Comparison of ENCODE assay signal across 9 cellular contexts in the genomic region with DNA sequence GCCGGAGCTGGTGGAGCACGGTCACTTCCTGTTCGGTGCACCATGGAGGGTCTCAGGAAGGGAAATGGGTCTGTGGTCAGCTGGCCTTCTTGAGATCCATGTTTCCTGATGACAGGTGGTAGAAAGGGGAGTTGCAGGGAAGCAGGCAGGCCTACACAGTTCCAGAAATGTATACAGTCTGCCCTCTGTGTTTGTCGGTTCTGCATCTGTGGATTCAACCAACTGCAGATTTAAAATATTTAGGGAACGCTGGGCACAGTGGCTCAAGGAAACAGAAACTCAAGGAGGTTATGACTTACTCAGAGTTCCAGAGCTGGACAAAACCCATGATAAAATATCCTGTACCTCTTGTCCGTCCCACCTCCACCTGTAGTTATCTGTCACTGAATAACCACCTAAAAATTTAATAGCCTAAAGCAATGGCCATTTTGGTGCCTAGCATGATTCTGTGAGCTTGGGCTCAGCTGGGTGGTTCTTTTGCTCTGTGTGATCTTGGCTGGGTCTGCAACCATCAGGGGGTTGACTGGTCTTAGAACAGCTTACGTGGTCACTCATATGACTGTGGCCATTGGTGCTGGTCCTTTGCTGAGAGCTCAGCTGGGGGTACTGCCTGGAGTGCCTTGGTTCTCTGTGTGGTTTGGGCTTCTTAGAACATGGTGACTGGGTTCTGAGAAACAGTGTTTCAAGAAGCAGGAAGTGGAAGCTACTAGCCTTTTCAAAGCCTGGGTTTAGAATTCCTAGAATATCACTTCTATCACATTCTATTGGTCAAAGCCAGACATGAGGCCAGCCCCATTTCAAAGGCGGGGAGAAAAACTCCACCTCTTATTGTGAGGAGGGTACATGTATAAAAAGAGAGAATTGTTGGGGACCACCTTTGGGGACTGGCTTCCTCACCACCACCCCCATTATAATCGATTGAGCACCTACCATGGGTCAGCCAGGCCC.
A peak's percentile ranks its signal among the peaks of the same experiment; 100 is the strongest.
DNase-seq lines count a peak whose midpoint lies in the region; ATAC-seq and TF ChIP-seq lines count a peak whose summit lies in the region.
"Had no signal": no experiment of that assay in that cellular context is flagged by ENCODE, and none has a peak within 500 bp of the region (broad histone marks: within the 10 kb centered on the region; RNA-seq: fewer than 3 reads in every experiment).

No MANE protein-coding gene starts in this region.

- H3K27me3 Mint-ChIP-seq in T-helper 2 cell treated with Interferon-gamma antibody and Interleukin-4, amounts not matched to agents 5 μg/mL and 100 μg/mL, for 36 hours (ENCODE audit: low read depth) = no peaks in the 10 kb centered on the region
- H3K27me3 Mint-ChIP-seq in endothelial cell (ENCODE audit: unreplicated experiment) = peaks cover 5% of the 10 kb centered on the region

- H3K27ac ChIP-seq in DND-41 (ENCODE audit: low read length) = peak overlapping the region; percentile 85
- peak overlapping the region in 6 of 8 donors; percentile 79 to 91 (median 85) for H3K27ac ChIP-seq in spleen
- H3K27ac ChIP-seq in Karpas-422 (ENCODE audit: low read length) = no peak overlapping the region

- intact Hi-C loops in spleen (cut with DNase I; ENCODE audit: low total_unique reads) = no loop called here
- intact Hi-C loops in sciatic nerve (cut with DNase I) = no loop called here

- peak overlapping the region; percentile 95 for H3K27ac Mint-ChIP-seq in T-helper 2 cell treated with Interferon-gamma antibody and Interleukin-4, amounts not matched to agents 5 μg/mL and 100 μg/mL, for 36 hours
- H3K27ac Mint-ChIP-seq in endothelial cell (ENCODE audit: unreplicated experiment) = no peak overlapping the region

- H3K9me3 ChIP-seq in DND-41 (ENCODE audit: insufficient read depth, low read length, severe bottlenecking) (no peaks in the 10 kb centered on the region), spleen (no peaks in the 10 kb centered on the region), Karpas-422 (ENCODE audit: low read length) (no peaks in the 10 kb centered on the region)

- peak; percentile 84 for ATAC-seq in DND-41 (ENCODE audit: insufficient read depth, low read depth)
- no peak for ATAC-seq in sciatic nerve

- peaks cover 79% of the 10 kb centered on the region for H3K4me1 Mint-ChIP-seq in T-helper 2 cell treated with Interferon-gamma antibody and Interleukin-4, amounts not matched to agents 5 μg/mL and 100 μg/mL, for 36 hours (ENCODE audit: low read depth)
- H3K4me1 Mint-ChIP-seq in endothelial cell (ENCODE audit: unreplicated experiment) = peaks cover 32% of the 10 kb centered on the region

- H3K4me3 Mint-ChIP-seq in T-helper 2 cell treated with Interferon-gamma antibody and Interleukin-4, amounts not matched to agents 5 μg/mL and 100 μg/mL, for 36 hours = peak overlapping the region; percentile 74
- peak overlapping the region; percentile 12 for H3K4me3 Mint-ChIP-seq in endothelial cell (ENCODE audit: unreplicated experiment)

- H2AFZ ChIP-seq in DND-41 (ENCODE audit: low read depth, low read length) (no peak overlapping the region), Karpas-422 (ENCODE audit: low read length) (no peak overlapping the region)

- H3K27me3 ChIP-seq in DND-41 (ENCODE audit: insufficient read depth, low read length, poor library complexity) (no peaks in the 10 kb centered on the region), spleen (replicated peaks in 1 of 7) (no peaks in the 10 kb centered on the region), Karpas-422 (ENCODE audit: low read length) (no peaks in the 10 kb centered on the region)

- H3K9ac ChIP-seq in DND-41 (ENCODE audit: low read depth, low read length) (peak overlapping the region; percentile 40), Karpas-422 (ENCODE audit: low read length) (no peak overlapping the region)

- H3K79me2 ChIP-seq in DND-41 (ENCODE audit: insufficient read depth, low read length) (no peaks in the 10 kb centered on the region), Karpas-422 (ENCODE audit: low read length) (no peaks in the 10 kb centered on the region)

- no peak for TF ChIP-seq POLR2A in spleen (IDR thresholded peaks at IDR 0.05)

- H3K4me1 ChIP-seq in DND-41 (ENCODE audit: insufficient read depth, low read length) (peaks cover 63% of the 10 kb centered on the region), spleen (peaks cover 12 to 71% (median 35%) of the 10 kb centered on the region in 6 donors), Karpas-422 (ENCODE audit: low read length) (no peaks in the 10 kb centered on the region)

- WGBS in spleen, 5 donors = 78 to 89% (median 80%) methylated on average over 9 of the region's 9 CpGs

- H3K4me3 ChIP-seq in DND-41 (ENCODE audit: low read depth in 1 of 2, low read length in 2 of 2) (peak overlapping the region in 1 of 2 experiments; percentile 16; a peak in 1 of 4 replicates), spleen (no peak overlapping the region), Karpas-422 (ENCODE audit: low read length) (no peak overlapping the region)

- peaks cover 13% of the 10 kb centered on the region for H3K9me3 Mint-ChIP-seq in T-helper 2 cell treated with Interferon-gamma antibody and Interleukin-4, amounts not matched to agents 5 μg/mL and 100 μg/mL, for 36 hours
- H3K9me3 Mint-ChIP-seq in endothelial cell (ENCODE audit: unreplicated experiment) = no peaks in the 10 kb centered on the region

- H3K4me2 ChIP-seq in DND-41 (ENCODE audit: insufficient read depth, low read length) = peak overlapping the region; percentile 47
- H3K4me2 ChIP-seq in Karpas-422 (ENCODE audit: low read depth, low read length, poor library complexity, severe bottlenecking) = no peak overlapping the region

- TF ChIP-seq CTCF in DND-41 (IDR thresholded peaks at IDR 0.05; ENCODE audit: borderline replicate concordance, extremely low read depth, low read length, poor library complexity, severe bottlenecking) (no peak), endothelial cell (IDR thresholded peaks at IDR 0.05; ENCODE audit: unreplicated experiment) (no peak), spleen (IDR thresholded peaks at IDR 0.05 in 8 of 11, conservative IDR thresholded peaks at IDR 0.05 in 3 of 11) (no peak)

- H4K20me1 ChIP-seq in DND-41 (ENCODE audit: insufficient read depth, low read length) (no peaks in the 10 kb centered on the region), Karpas-422 (ENCODE audit: insufficient read depth, low read depth, low read length) (no peaks in the 10 kb centered on the region)

- H3K36me3 Mint-ChIP-seq in T-helper 2 cell treated with Interferon-gamma antibody and Interleukin-4, amounts not matched to agents 5 μg/mL and 100 μg/mL, for 36 hours (ENCODE audit: low read depth) = peaks cover 68% of the 10 kb centered on the region
- peaks cover 28% of the 10 kb centered on the region for H3K36me3 Mint-ChIP-seq in endothelial cell (ENCODE audit: low read depth, unreplicated experiment)

- DNase-seq in DND-41 (peak; percentile 82), endothelial cell (ENCODE audit: low spot score) (no peak), spleen (no peak), NCI-H510A treated with DMSO at 0.1 percent for 48 hours (lab: John Stamatoyannopoulos, UW) (no peak), Karpas-422 (no peak), sciatic nerve (ENCODE audit: low spot score) (no peak)
- DNase-seq in T-helper 2 cell treated with Interferon-gamma antibody and Interleukin-4, amounts not matched to agents 5 μg/mL and 100 μg/mL, for 36 hours (ENCODE audit: low spot score) = peak; percentile 20
- DNase-seq: anterior cingulate cortex, NCI-H82 had no signal

- H3K9me2 ChIP-seq in Karpas-422 (replicated peaks; ENCODE audit: insufficient read depth, low read length) = no peaks in the 10 kb centered on the region

- no peaks in the 10 kb centered on the region for H3K36me3 ChIP-seq in DND-41 (ENCODE audit: insufficient read depth, low read length)
- peaks cover 0 to 71% (median 9%) of the 10 kb centered on the region in 6 donors for H3K36me3 ChIP-seq in spleen
- no peaks in the 10 kb centered on the region for H3K36me3 ChIP-seq in Karpas-422 (ENCODE audit: insufficient read depth, low read length)

Comparison
In these comparisons a context has a peak if more than half of its experiments do, and no peak if none do; other contexts are left out.
1. DNase-seq: peak in DND-41 (single experiment) and T-helper 2 cell treated with Interferon-gamma antibody and Interleukin-4, amounts not matched to agents 5 μg/mL and 100 μg/mL, for 36 hours (single experiment); none in endothelial cell (single experiment), spleen (single experiment), NCI-H510A treated with DMSO at 0.1 percent for 48 hours (single experiment), Karpas-422 (single experiment) and sciatic nerve (single experiment).